Comparison of ENCODE assay signal across 16 cellular contexts in genomic region chr6:143742955-143743255, GRCh38.
DNase-seq lines count a peak whose midpoint lies in the region; TF ChIP-seq lines count a peak whose summit lies in the region.
"Had no signal": no experiment of that assay in that cellular context is flagged by ENCODE, and none has a peak within 500 bp of the region (broad histone marks: within the 10 kb centered on the region; RNA-seq: fewer than 3 reads in every experiment).

No MANE protein-coding gene starts in this region.

- H3K9me3 ChIP-seq in adipocyte (ENCODE audit: control insufficient read depth, low read length) (no peaks in the 10 kb centered on the region), left ventricle myocardium inferior (replicated peaks) (no peaks in the 10 kb centered on the region), trophoblast cell (ENCODE audit: insufficient read depth, low read depth, low read length) (no peaks in the 10 kb centered on the region), transverse colon (no peaks in the 10 kb centered on the region), HAP-1 (no peaks in the 10 kb centered on the region)
- H3K9me3 ChIP-seq: BLaER1, Peyer's patch had no signal

- H3K27ac ChIP-seq in left ventricle myocardium inferior (replicated peaks) = peak overlapping the region; percentile 77
- peak overlapping the region; percentile 68 for H3K27ac ChIP-seq in trophoblast cell (ENCODE audit: low read depth, low read length)
- peak overlapping the region; percentile 66 to 82 (median 78) for H3K27ac ChIP-seq in transverse colon
- H3K27ac ChIP-seq: BLaER1 had no signal

- no peak overlapping the region for H2AFZ ChIP-seq in trophoblast cell (ENCODE audit: insufficient read depth, low read length, poor library complexity)

- H4K8ac ChIP-seq in trophoblast cell (ENCODE audit: low read depth, low read length) = no peak overlapping the region

- no peak overlapping the region for H2BK5ac ChIP-seq in trophoblast cell (ENCODE audit: low read depth, low read length, poor library complexity)

- in situ Hi-C loops in transverse colon (cut with MboI; ENCODE audit: low pct_ligation_motif_present in 1 of 4, low pct_unique_long_range_greater_than_20kb in 1 of 4, low sequenced_read_pairs in 3 of 4) = no loop called here
- in situ Hi-C loops in HAP-1 (cut with MboI; ENCODE audit: low sequenced_read_pairs) = no loop called here
- in situ Hi-C loops in GM13977 (cut with MboI; ENCODE audit: low pct_unique_long_range_greater_than_20kb, low sequenced_read_pairs, unreplicated experiment) = no loop called here

- TF ChIP-seq EP300 in transverse colon (IDR thresholded peaks at IDR 0.05; ENCODE audit: low read depth) = no peak

- intact Hi-C loops in left ventricle myocardium inferior (cut with micrococcal nuclease) = loop anchor here (10.0 kb wide), 1 partner anchor 48 kb away; no protein-coding TSS in a partner anchor
- intact Hi-C loops in transverse colon (cut with DNase I; ENCODE audit: low total_unique reads) = no loop called here
- intact Hi-C loops in posterior cingulate gyrus (cut with DNase I) = no loop called here

- TF ChIP-seq CTCF in left ventricle myocardium inferior (IDR thresholded peaks at IDR 0.05; ENCODE audit: borderline replicate concordance) (no peak), transverse colon (IDR thresholded peaks at IDR 0.05) (no peak), GM13977 (IDR thresholded peaks at IDR 0.05; ENCODE audit: extremely low read depth, insufficient read depth, missing control alignments) (no peak)

- DNase-seq in adipocyte (ENCODE audit: low read depth) (no peak), left ventricle myocardium inferior (no peak), trophoblast cell (no peak), transverse colon (no peak), posterior cingulate gyrus (no peak), HAP-1 (ENCODE audit: low spot score in 2 of 2) (no peak), GM13977 (ENCODE audit: low spot score) (no peak), RPMI8226 (no peak)
- DNase-seq: activated CD4-positive, CD25-positive, alpha-beta regulatory T cell; activated naive CD4-positive, alpha-beta T cell; DMS53; effector memory CD4-positive, alpha-beta T cell; naive B cell; NCI-H526; Peyer's patch had no signal

- H2BK12ac ChIP-seq in trophoblast cell (ENCODE audit: low read length) = no peak overlapping the region

- H3K27me3 ChIP-seq in adipocyte (replicated peaks; ENCODE audit: control insufficient read depth, insufficient read depth, low read length) (no peaks in the 10 kb centered on the region), left ventricle myocardium inferior (ENCODE audit: low read depth) (no peaks in the 10 kb centered on the region), trophoblast cell (ENCODE audit: insufficient read depth, low read length) (no peaks in the 10 kb centered on the region), transverse colon (no peaks in the 10 kb centered on the region), HAP-1 (ENCODE audit: low read depth) (no peaks in the 10 kb centered on the region)
- H3K27me3 ChIP-seq: BLaER1, Peyer's patch had no signal

- H4K91ac ChIP-seq in trophoblast cell (ENCODE audit: low read depth, low read length) = no peak overlapping the region

- H3K14ac ChIP-seq in trophoblast cell (ENCODE audit: low read length) = no peak overlapping the region

- peaks cover 47% of the 10 kb centered on the region for H3K4me1 ChIP-seq in adipocyte (ENCODE audit: control insufficient read depth, insufficient read depth, low read length)
- H3K4me1 ChIP-seq in left ventricle myocardium inferior = peaks cover 82% of the 10 kb centered on the region
- peaks cover 33 to 44% of the 10 kb centered on the region in 2 experiments for H3K4me1 ChIP-seq in trophoblast cell (ENCODE audit: control insufficient read depth in 1 of 2, insufficient read depth in 2 of 2, low read length in 2 of 2)
- peaks cover 18 to 59% (median 46%) of the 10 kb centered on the region in 4 donors for H3K4me1 ChIP-seq in transverse colon
- H3K4me1 ChIP-seq in HAP-1 = peaks cover 17% of the 10 kb centered on the region
- H3K4me1 ChIP-seq: BLaER1 had no signal

- H4K12ac ChIP-seq in trophoblast cell (ENCODE audit: low read depth, low read length) = no peak overlapping the region

- H2BK120ac ChIP-seq in trophoblast cell (ENCODE audit: insufficient read depth, low read length, poor library complexity) = no peak overlapping the region

- no peak overlapping the region for H2AK5ac ChIP-seq in trophoblast cell (ENCODE audit: low read length)

- no peak for TF ChIP-seq POLR2A in transverse colon (IDR thresholded peaks at IDR 0.05)

- no peak overlapping the region for H3K4ac ChIP-seq in trophoblast cell (ENCODE audit: low read depth, low read length)

- peak overlapping the region; percentile 50 for H3K4me2 ChIP-seq in trophoblast cell (ENCODE audit: low read length)
- H3K4me2 ChIP-seq: BLaER1 had no signal

- peaks cover 6% of the 10 kb centered on the region for H3K79me2 ChIP-seq in trophoblast cell (ENCODE audit: control insufficient read depth, insufficient read depth, low read length, poor library complexity)

- H3K36me3 ChIP-seq in adipocyte (ENCODE audit: control insufficient read depth, insufficient read depth, low read length, severe bottlenecking) (no peaks in the 10 kb centered on the region), left ventricle myocardium inferior (no peaks in the 10 kb centered on the region), trophoblast cell (ENCODE audit: control insufficient read depth in 1 of 2, insufficient read depth in 2 of 2, low read length in 2 of 2) (no peaks in the 10 kb centered on the region), transverse colon (no peaks in the 10 kb centered on the region), HAP-1 (replicated peaks) (no peaks in the 10 kb centered on the region)
- H3K36me3 ChIP-seq: BLaER1, Peyer's patch had no signal

- no CpG with 5 or more reads among the region's 3 CpGs for WGBS in trophoblast cell (ENCODE audit: extremely low coverage, insufficient coverage, insufficient read length)
- WGBS in transverse colon (ENCODE audit: low coverage in 1 of 2), 2 donors = 43 to 75% methylated on average over 3 of the region's 3 CpGs

- H3K18ac ChIP-seq in trophoblast cell (ENCODE audit: low read length) = no peak overlapping the region

- peak overlapping the region; percentile 67 for H3K4me3 ChIP-seq in adipocyte (ENCODE audit: low read length)
- H3K4me3 ChIP-seq in left ventricle myocardium inferior = peak overlapping the region; percentile 18
- H3K4me3 ChIP-seq in trophoblast cell (ENCODE audit: low read depth, low read length) = no peak overlapping the region
- H3K4me3 ChIP-seq in transverse colon = no peak overlapping the region
- H3K4me3 ChIP-seq in HAP-1 = no peak overlapping the region
- H3K4me3 ChIP-seq: BLaER1, Peyer's patch had no signal

- no peak overlapping the region for H3K23ac ChIP-seq in trophoblast cell (ENCODE audit: low read length)

- peaks cover 22% of the 10 kb centered on the region for H3K79me1 ChIP-seq in trophoblast cell (ENCODE audit: low read length)

- H3K9ac ChIP-seq in adipocyte (ENCODE audit: low read length) (peak overlapping the region; percentile 77), trophoblast cell (ENCODE audit: low read length) (no peak overlapping the region)
- H3K9ac ChIP-seq: BLaER1 had no signal

Comparison
In these comparisons a context has a peak if more than half of its experiments do, and no peak if none do; other contexts are left out.
1. H3K4me3 ChIP-seq: peak in adipocyte (single experiment) and left ventricle myocardium inferior (single experiment); none in trophoblast cell (single experiment), transverse colon (0 of 4) and HAP-1 (single experiment).
2. Peak in every context shown above with its lines, with median percentiles within 50 percentile points of each other: H3K27ac ChIP-seq.